ENCODE assay signal across 13 cellular contexts in the genomic region with DNA sequence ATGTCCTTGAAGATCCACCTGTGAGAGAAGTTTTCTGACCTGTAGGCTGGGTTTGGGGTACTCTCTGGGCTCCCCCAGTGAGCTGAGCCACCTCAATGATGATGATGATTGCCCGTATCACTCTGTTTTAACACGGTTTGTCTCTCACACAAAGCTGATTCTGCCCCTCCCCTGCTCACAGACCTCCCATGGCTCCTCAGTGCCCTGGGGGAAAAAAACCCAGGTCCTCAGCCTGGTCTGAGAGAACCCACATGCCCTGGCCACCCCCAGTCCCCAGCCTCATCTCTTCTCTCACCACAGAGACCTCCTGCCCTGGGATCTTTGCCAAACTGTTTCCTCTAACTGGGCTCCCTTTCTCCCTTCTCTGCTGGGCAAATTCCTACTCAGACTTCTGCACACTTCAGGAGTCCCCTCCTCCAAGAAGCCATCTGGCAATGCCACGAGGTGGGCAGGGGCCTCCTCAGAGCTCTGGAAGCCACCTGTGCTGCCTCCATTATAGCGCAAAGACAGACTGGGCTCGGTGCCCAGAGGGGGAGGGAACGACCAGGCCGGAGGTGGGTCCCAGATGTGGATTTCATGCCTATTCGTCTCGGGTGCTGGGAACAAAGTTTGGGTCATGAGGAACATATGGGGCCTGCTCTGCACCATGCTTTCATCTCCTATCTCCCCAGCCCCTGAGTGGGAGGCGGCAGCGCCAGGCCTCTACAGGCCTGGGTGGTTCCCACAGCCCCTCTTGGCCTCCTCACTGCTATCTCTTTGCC. TPM values are rescaled to one million over a fixed set of nuclear protein-coding genes. Genes with fewer than 3 reads are reported as not detected.
A peak's percentile ranks its signal among the peaks of the same experiment; 100 is the strongest.
DNase-seq lines count a peak whose midpoint lies in the region; ATAC-seq and TF ChIP-seq lines count a peak whose summit lies in the region.
"Had no signal": no experiment of that assay in that cellular context is flagged by ENCODE, and none has a peak within 500 bp of the region (broad histone marks: within the 10 kb centered on the region; RNA-seq: fewer than 3 reads in every experiment).

No MANE protein-coding gene starts in this region.

- H3K9me3 Mint-ChIP-seq in activated naive CD4-positive, alpha-beta T cell treated with anti-CD3 and anti-CD28 coated beads, Interleukin-2, amount 50 U/mL, for 24 hours, result no peaks in the 10 kb centered on the region
- H3K9me3 Mint-ChIP-seq in brain, result peaks cover 0 to 6% (median 3%) of the 10 kb centered on the region in 5 experiments
- H3K9me3 Mint-ChIP-seq: memory B cell had no signal

- no peak overlapping the region for H3K4me3 ChIP-seq in thymus (ENCODE audit: low read length)
- H3K4me3 ChIP-seq: GM23248, vagina had no signal

- H3K4me3 Mint-ChIP-seq in activated naive CD4-positive, alpha-beta T cell treated with anti-CD3 and anti-CD28 coated beads, Interleukin-2, amount 50 U/mL, for 24 hours, result no peak overlapping the region
- H3K4me3 Mint-ChIP-seq in brain, result peak overlapping the region in 1 of 5 experiments; percentile 34
- H3K4me3 Mint-ChIP-seq: memory B cell had no signal

- no peak for DNase-seq in activated naive CD4-positive, alpha-beta T cell treated with Interleukin-2 at 50 U/mL for 16 hours
- DNase-seq in NCI-H345 treated with DMSO at 0.1 percent for 48 hours (lab: John Stamatoyannopoulos, UW; ENCODE audit: unreplicated experiment) (peak; percentile 11), NCI-H526 treated with DMSO at 0.1 percent for 48 hours (lab: John Stamatoyannopoulos, UW) (no peak), NCI-H187 (lab: John Stamatoyannopoulos, UW) (no peak)
- DNase-seq: activated CD4-positive, CD25-positive, alpha-beta regulatory T cell; GM23248; stimulated activated CD8-positive, alpha-beta memory T cell treated with anti-CD3 and anti-CD28 coated beads, Interleukin-4, amount 100 ng/mL, for 48 hours had no signal

- H3K27me3 Mint-ChIP-seq in activated naive CD4-positive, alpha-beta T cell treated with anti-CD3 and anti-CD28 coated beads, Interleukin-2, amount 50 U/mL, for 24 hours, result no peaks in the 10 kb centered on the region
- H3K27me3 Mint-ChIP-seq in brain, result peaks cover 10% of the 10 kb centered on the region
- H3K27me3 Mint-ChIP-seq: memory B cell had no signal

- H3K4me1 ChIP-seq in thymus (ENCODE audit: control insufficient read depth, insufficient read depth, low read length), result peaks cover 16% of the 10 kb centered on the region
- H3K4me1 ChIP-seq: vagina had no signal

- H3K27me3 ChIP-seq in thymus (ENCODE audit: control insufficient read depth, insufficient read depth), result no peaks in the 10 kb centered on the region
- H3K27me3 ChIP-seq: vagina had no signal

- H3K4me1 Mint-ChIP-seq in activated naive CD4-positive, alpha-beta T cell treated with anti-CD3 and anti-CD28 coated beads, Interleukin-2, amount 50 U/mL, for 24 hours, result peaks cover 19% of the 10 kb centered on the region
- peaks cover 24% of the 10 kb centered on the region for H3K4me1 Mint-ChIP-seq in brain

- H3K9me3 ChIP-seq in thymus (ENCODE audit: control insufficient read depth), result no peaks in the 10 kb centered on the region
- H3K9me3 ChIP-seq: vagina had no signal

- TF ChIP-seq CTCF in brain (conservative IDR thresholded peaks at IDR 0.05), result no peak

- H3K36me3 Mint-ChIP-seq in activated naive CD4-positive, alpha-beta T cell treated with anti-CD3 and anti-CD28 coated beads, Interleukin-2, amount 50 U/mL, for 24 hours, result no peaks in the 10 kb centered on the region
- no peaks in the 10 kb centered on the region for H3K36me3 Mint-ChIP-seq in brain
- H3K36me3 Mint-ChIP-seq: memory B cell had no signal

- 19% methylated on average over 11 of the region's 11 CpGs for WGBS in thymus

- peak overlapping the region; percentile 68 for H3K27ac ChIP-seq in thymus (ENCODE audit: low read depth)
- H3K27ac ChIP-seq: GM23248, vagina had no signal

- H3K36me3 ChIP-seq in thymus (ENCODE audit: control insufficient read depth, insufficient read depth), result no peaks in the 10 kb centered on the region
- H3K36me3 ChIP-seq: vagina had no signal

- H3K27ac Mint-ChIP-seq in activated naive CD4-positive, alpha-beta T cell treated with anti-CD3 and anti-CD28 coated beads, Interleukin-2, amount 50 U/mL, for 24 hours, result peak overlapping the region; percentile 10
- H3K27ac Mint-ChIP-seq in brain, result peak overlapping the region; percentile 45 to 89 (median 82)
- H3K27ac Mint-ChIP-seq: memory B cell had no signal

- no peak for ATAC-seq in HG02571 (IDR thresholded peaks at IDR 0.05; ENCODE audit: unreplicated experiment)

RNA-seq across cellular contexts. Expression of a gene that starts 8.5 kb away (rescaled TPM):
- polyA plus RNA-seq in brain (ENCODE audit: insufficient read depth, low read depth, low replicate concordance) (189 TPM), thymus (15.3 TPM)

RNA-seq across cellular contexts. Expression of a gene that starts 17.3 kb away (rescaled TPM):
- polyA plus RNA-seq in brain (ENCODE audit: insufficient read depth, low read depth, low replicate concordance), result 53.2 TPM
- 21.2 TPM for polyA plus RNA-seq in thymus

RNA-seq across cellular contexts. Expression of a gene that starts 18.3 kb away (rescaled TPM):
- polyA plus RNA-seq in brain (ENCODE audit: insufficient read depth, low read depth, low replicate concordance) (0.78 TPM), thymus (3.5 TPM)
- polyA plus RNA-seq: GM23248 had no signal

RNA-seq across cellular contexts. Expression of a gene that starts 35.2 kb away (rescaled TPM):
- polyA plus RNA-seq in brain (ENCODE audit: insufficient read depth, low read depth, low replicate concordance) (45.7 TPM), thymus (13.4 TPM)

RNA-seq across cellular contexts. Expression of a gene that starts 35.5 kb away (rescaled TPM):
- polyA plus RNA-seq in brain (ENCODE audit: insufficient read depth, low read depth, low replicate concordance), result 3,254 TPM
- 2,606 TPM for polyA plus RNA-seq in thymus

Comparison
In these comparisons a context has a peak if more than half of its experiments do, and no peak if none do; other contexts are left out.
1. RNA of a gene that starts 8.5 kb away (polyA plus RNA-seq): 189 TPM in brain (single experiment); 15.3 TPM in thymus (single experiment); every median in the first group is over 10 times any median in the second.